Comparison of ENCODE assay signal across 1 cellular context in genomic region chr6:108330806-108331205, GRCh38.
TF ChIP-seq lines count a peak whose summit lies in the region.

No MANE protein-coding gene starts in this region.

TF ChIP-seq in HepG2, 621 proteins besides CTCF, POLR2A, EP300 and RAD21 (continued from another document):
- no peak for TF ChIP-seq RFXAP (CRISPR knock-in tag; IDR thresholded peaks at IDR 0.05; ENCODE audit: borderline replicate concordance)
- no peak for TF ChIP-seq STAT5B (CRISPR knock-in tag; IDR thresholded peaks at IDR 0.05)
